ENCODE assay signal across 9 cellular contexts in the genomic region with DNA sequence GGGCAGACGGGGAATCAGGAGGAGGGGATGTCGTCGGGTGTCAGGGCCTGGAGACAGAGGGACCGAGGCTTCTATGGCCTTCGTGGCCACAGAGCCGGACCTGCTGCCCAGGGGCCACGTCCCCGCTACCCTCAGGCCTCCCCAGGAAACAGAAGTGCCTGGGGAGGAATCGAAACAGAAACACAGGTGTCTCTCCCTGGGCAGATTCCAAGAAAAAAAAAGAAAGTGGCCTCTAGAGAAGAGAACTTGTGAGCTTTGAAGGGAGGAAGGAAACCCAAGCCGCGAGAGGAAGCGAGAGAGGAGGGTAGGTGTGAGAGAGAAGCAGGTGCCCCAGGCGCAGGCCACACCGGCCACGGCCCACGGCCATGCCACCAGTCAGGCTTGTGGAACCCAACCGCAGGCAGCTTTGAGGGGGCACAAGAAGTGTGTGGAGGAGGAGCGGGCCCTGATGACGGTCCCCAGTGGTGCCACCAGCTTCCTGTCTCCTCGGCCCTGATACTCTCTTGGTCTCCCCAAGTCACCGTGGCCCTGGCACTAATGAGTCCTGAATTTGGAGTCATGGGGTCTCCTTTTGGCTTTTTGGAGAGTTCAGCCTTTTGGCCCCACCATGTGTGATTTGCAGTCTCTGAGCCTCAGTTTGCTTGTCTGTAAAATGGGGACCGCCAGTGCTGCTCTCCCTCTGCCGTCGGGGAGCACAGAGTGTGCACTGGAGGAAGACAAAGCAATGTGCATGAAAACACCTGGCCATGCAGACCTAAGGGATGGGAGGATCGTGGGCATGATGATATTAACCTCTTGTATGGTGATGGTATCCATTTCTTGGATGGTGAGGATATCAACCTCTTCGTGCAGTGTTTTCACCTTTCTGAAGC. TPM values are rescaled to one million over a fixed set of nuclear protein-coding genes. Genes with fewer than 3 reads are reported as not detected.
A peak's percentile ranks its signal among the peaks of the same experiment; 100 is the strongest.
DNase-seq lines count a peak whose midpoint lies in the region; ATAC-seq, FAIRE-seq and TF ChIP-seq lines count a peak whose summit lies in the region.
"Had no signal": no experiment of that assay in that cellular context is flagged by ENCODE, and none has a peak within 500 bp of the region (broad histone marks: within the 10 kb centered on the region; RNA-seq: fewer than 3 reads in every experiment).

No MANE protein-coding gene starts in this region.

- in situ Hi-C loops in HepG2 (cut with HindIII; ENCODE audit: extremely low pct_ligation_motif_present, low pct_unique_long_range_greater_than_20kb), result no loop called here

- H3K9me3 ChIP-seq in MM.1S (replicated peaks; ENCODE audit: insufficient read depth, low read length), result no peaks in the 10 kb centered on the region
- no peaks in the 10 kb centered on the region for H3K9me3 ChIP-seq in HepG2 (ENCODE audit: low read length)
- no peaks in the 10 kb centered on the region for H3K9me3 ChIP-seq in right atrium auricular region
- H3K9me3 ChIP-seq in tibial nerve, result no peaks in the 10 kb centered on the region

- 52% methylated on average over 26 of the region's 26 CpGs for WGBS in HepG2 (ENCODE audit: low lambda C conversion rate)
- WGBS in tibial nerve, 2 donors, result 70 to 74% methylated on average over 26 of the region's 26 CpGs

- peak overlapping the region; percentile 12; the same call in 1 of the 2 replicates for H2AFZ ChIP-seq in MM.1S (ENCODE audit: low read length)
- no peak overlapping the region for H2AFZ ChIP-seq in HepG2 (ENCODE audit: low read length)

- peak overlapping the region; percentile 45; the same call in 1 of the 2 replicates for H3K27ac ChIP-seq in MM.1S (ENCODE audit: low read length)
- H3K27ac ChIP-seq in HepG2 (ENCODE audit: extremely low read length, insufficient read depth, low read length), result no peak overlapping the region
- H3K27ac ChIP-seq in right atrium auricular region, result no peak overlapping the region
- H3K27ac ChIP-seq in tibial nerve, result no peak overlapping the region

- no peaks in the 10 kb centered on the region for H3K9me3 Mint-ChIP-seq in stimulated activated naive CD8-positive, alpha-beta T cell treated with anti-CD3 and anti-CD28 coated beads, Interleukin-15, Interleukin-2, amounts not matched to agents 100 ng/mL and 50 ng/mL, for 24 hours

- no TSS peak for BruUV-seq in HepG2 (replicated peaks; lab: Mats Ljungman, UMichigan)

- H3K4me3 ChIP-seq in MM.1S (ENCODE audit: low read length), result 0 out of 2 replicates have a peak overlapping the region, but pooled peaks have one; percentile 6
- no peak overlapping the region for H3K4me3 ChIP-seq in HepG2 (replicated peaks in 1 of 3; ENCODE audit: insufficient read depth in 1 of 3, low read depth in 2 of 3, low read length in 3 of 3)
- H3K4me3 ChIP-seq in right atrium auricular region, result no peak overlapping the region
- no peak overlapping the region for H3K4me3 ChIP-seq in tibial nerve

- H4K20me1 ChIP-seq in MM.1S (ENCODE audit: insufficient read depth, low read length) (no peaks in the 10 kb centered on the region), HepG2 (ENCODE audit: insufficient read depth, low read length) (no peaks in the 10 kb centered on the region)

- H3K79me2 ChIP-seq in MM.1S (ENCODE audit: low read length) (no peaks in the 10 kb centered on the region), HepG2 (ENCODE audit: insufficient read depth, low read length) (no peaks in the 10 kb centered on the region)

- CTCF ChIA-PET in HepG2 (lab: Yijun Ruan, JAX; ENCODE audit: low intra/inter-chr PET ratio, low total read pairs), result no interaction called here

- H3K4me2 ChIP-seq in MM.1S (ENCODE audit: low read depth, low read length) (peak overlapping the region; percentile 54), HepG2 (ENCODE audit: low read depth, low read length) (0 out of 2 replicates have a peak overlapping the region, but pooled peaks have one; percentile 2)

- no peaks in the 10 kb centered on the region for H3K36me3 Mint-ChIP-seq in stimulated activated naive CD8-positive, alpha-beta T cell treated with anti-CD3 and anti-CD28 coated beads, Interleukin-15, Interleukin-2, amounts not matched to agents 100 ng/mL and 50 ng/mL, for 24 hours (ENCODE audit: low read depth)

- H3K4me1 Mint-ChIP-seq in stimulated activated naive CD8-positive, alpha-beta T cell treated with anti-CD3 and anti-CD28 coated beads, Interleukin-15, Interleukin-2, amounts not matched to agents 100 ng/mL and 50 ng/mL, for 24 hours (ENCODE audit: low read depth), result peaks cover 63% of the 10 kb centered on the region

- no peak for TF ChIP-seq RAD21 in HepG2 (CRISPR knock-in tag; IDR thresholded peaks at IDR 0.05)

- H3K27me3 ChIP-seq in MM.1S (replicated peaks; ENCODE audit: insufficient read depth, low read length) (peaks cover 22% of the 10 kb centered on the region), HepG2 (ENCODE audit: control insufficient read depth in 1 of 2, insufficient read depth in 2 of 2, low read length in 2 of 2) (peaks cover 5 to 39% of the 10 kb centered on the region in 2 experiments; a peak in 4 of 5 replicates), right atrium auricular region (no peaks in the 10 kb centered on the region), tibial nerve (no peaks in the 10 kb centered on the region)

- TF ChIP-seq CTCF in MM.1S (IDR thresholded peaks at IDR 0.05; ENCODE audit: low read length) (no peak), HepG2 (CRISPR knock-in tag; IDR thresholded peaks at IDR 0.05) (no peak), right atrium auricular region (IDR thresholded peaks at IDR 0.05) (no peak), tibial nerve (IDR thresholded peaks at IDR 0.05) (no peak)

- H3K9me2 ChIP-seq in MM.1S (replicated peaks; ENCODE audit: insufficient read depth, low read length), result no peaks in the 10 kb centered on the region

- TF ChIP-seq EP300 in HepG2 (IDR thresholded peaks at IDR 0.05; ENCODE audit: low read depth in 2 of 2, low read length in 2 of 2) (no peak), HepG2 (CRISPR knock-in tag; IDR thresholded peaks at IDR 0.05; ENCODE audit: borderline replicate concordance) (no peak), tibial nerve (IDR thresholded peaks at IDR 0.05) (no peak)

- no peak for ATAC-seq in HepG2

- H3K9ac ChIP-seq in MM.1S (ENCODE audit: low read length) (no peak overlapping the region), HepG2 (ENCODE audit: insufficient read depth, low read depth, low read length) (no peak overlapping the region)

- H3K27me3 Mint-ChIP-seq in stimulated activated naive CD8-positive, alpha-beta T cell treated with anti-CD3 and anti-CD28 coated beads, Interleukin-15, Interleukin-2, amounts not matched to agents 100 ng/mL and 50 ng/mL, for 24 hours, result no peaks in the 10 kb centered on the region

- peak overlapping the region; percentile 89 for H3K27ac Mint-ChIP-seq in stimulated activated naive CD8-positive, alpha-beta T cell treated with anti-CD3 and anti-CD28 coated beads, Interleukin-15, Interleukin-2, amounts not matched to agents 100 ng/mL and 50 ng/mL, for 24 hours

- no peak for TF ChIP-seq POLR2A in HepG2 (IDR thresholded peaks at IDR 0.05; ENCODE audit: insufficient read depth in 1 of 2, low read depth in 2 of 2, low read length in 2 of 2)
- no peak for TF ChIP-seq POLR2A in tibial nerve (IDR thresholded peaks at IDR 0.05)

- H3K4me1 ChIP-seq in MM.1S (ENCODE audit: low read length) (peaks cover 45% of the 10 kb centered on the region), HepG2 (ENCODE audit: insufficient read depth, low read length) (peaks cover 56% of the 10 kb centered on the region), right atrium auricular region (no peaks in the 10 kb centered on the region), tibial nerve (peaks cover 0 to 11% (median 0%) of the 10 kb centered on the region in 4 donors)

- POLR2A ChIA-PET in HepG2 (lab: Yijun Ruan, JAX), result interaction anchor here (1.5 kb wide), 1 partner anchor 13 kb away, joined by 4 read pairs; no protein-coding TSS in a partner anchor

- peaks cover 23% of the 10 kb centered on the region for H3F3A ChIP-seq in MM.1S (ENCODE audit: insufficient read depth, low read length)

- DNase-seq in MM.1S (peak; percentile 81), HepG2 (ENCODE audit: low spot score) (no peak), right atrium auricular region (ENCODE audit: low spot score) (no peak), tibial nerve (ENCODE audit: low spot score in 2 of 2) (no peak), SKM-1 treated with dmso at 0.1 percent for 144 hours (lab: John Stamatoyannopoulos, UW; ENCODE audit: unreplicated experiment) (no peak)
- peak; percentile 79 for DNase-seq in activated CD8-positive, alpha-beta memory T cell treated with anti-CD3 and anti-CD28 coated beads, Interleukin-2, amount 50 U/mL, for 48 hours
- DNase-seq: right cardiac atrium had no signal

- H3K4me3 Mint-ChIP-seq in stimulated activated naive CD8-positive, alpha-beta T cell treated with anti-CD3 and anti-CD28 coated beads, Interleukin-15, Interleukin-2, amounts not matched to agents 100 ng/mL and 50 ng/mL, for 24 hours, result peak overlapping the region; percentile 43

- intact Hi-C loops in HepG2 (cut with micrococcal nuclease; ENCODE audit: unreplicated experiment), result no loop called here

- H3K36me3 ChIP-seq in MM.1S (replicated peaks; ENCODE audit: insufficient read depth, low read length), result no peaks in the 10 kb centered on the region
- H3K36me3 ChIP-seq in HepG2 (replicated peaks in 1 of 2; ENCODE audit: control insufficient read depth in 1 of 2, insufficient read depth in 2 of 2, low read length in 2 of 2), result no peaks in the 10 kb centered on the region
- H3K36me3 ChIP-seq in right atrium auricular region, result no peaks in the 10 kb centered on the region
- no peaks in the 10 kb centered on the region for H3K36me3 ChIP-seq in tibial nerve

- FAIRE-seq in HepG2 (lab: Jason Lieb, UNC), result no peak
- FAIRE-seq: colon had no signal

RNA-seq across cellular contexts. Expression of a gene that starts 25.2 kb away (rescaled TPM):
- total RNA-seq in HepG2 (2016; rRNA removed; fragmentation: Illumina TruSeq; extraction: Trizol), result 1.5 and 3.6 TPM in 2 replicates
- total RNA-seq in HepG2 (2016; cell fraction: cytosol; rRNA removed; fragmentation: Illumina TruSeq; extraction: Trizol; ENCODE audit: low read depth), result 0.53 and 1.6 TPM in 2 replicates
- 1.7 and 3.2 TPM in 2 replicates for total RNA-seq in HepG2 (2016; cell fraction: insoluble cytoplasmic fraction; rRNA removed; fragmentation: Illumina TruSeq; extraction: Trizol)
- total RNA-seq in HepG2 (2016; cell fraction: membrane; rRNA removed; fragmentation: Illumina TruSeq; extraction: Trizol), result 2.6 TPM in 2 replicates
- 5.2 and 5.5 TPM in 2 replicates for total RNA-seq in HepG2 (2016; cell fraction: nucleus; rRNA removed; fragmentation: Illumina TruSeq; extraction: Trizol)
- 8.5 and 12.1 TPM in 2 replicates for polyA plus RNA-seq in HepG2 (2011; rRNA removed)
- 3.0 and 4.2 TPM in 2 replicates for polyA plus RNA-seq in HepG2 (2011; cell fraction: cytosol; rRNA removed)
- 48.8 and 59.2 TPM in 2 replicates for polyA plus RNA-seq in HepG2 (2011; cell fraction: nucleus; rRNA removed)
- 1.4 and 5.2 TPM in 2 replicates for polyA plus RNA-seq in HepG2 (2012)
- polyA plus RNA-seq in HepG2 (2016; cell fraction: cytosol; fragmentation: Illumina TruSeq; extraction: Trizol; ENCODE audit: low read depth), result 0.17 and 0.26 TPM in 2 replicates
- polyA plus RNA-seq in HepG2 (2016; cell fraction: insoluble cytoplasmic fraction; fragmentation: Illumina TruSeq; extraction: Trizol; ENCODE audit: low read depth), result 1.1 and 1.3 TPM in 2 replicates
- polyA plus RNA-seq in HepG2 (2016; cell fraction: membrane; fragmentation: Illumina TruSeq; extraction: Trizol; ENCODE audit: low read depth), result 0.64 and 0.93 TPM in 2 replicates
- polyA plus RNA-seq in HepG2 (2016; cell fraction: nucleus; fragmentation: Illumina TruSeq; extraction: Trizol; ENCODE audit: insufficient read depth, low read depth), result 13.6 and 20.3 TPM in 2 replicates
- polyA minus RNA-seq in HepG2 (2011; rRNA and poly(A)+ RNA removed; ENCODE audit: low replicate concordance), result 11.5 and 35.1 TPM in 2 replicates
- polyA minus RNA-seq in HepG2 (2011; cell fraction: cytosol; rRNA and poly(A)+ RNA removed), result 3.8 and 5.5 TPM in 2 replicates
- polyA minus RNA-seq in HepG2 (2011; cell fraction: nucleus; rRNA and poly(A)+ RNA removed), result 4.1 and 7.1 TPM in 2 replicates
- 1 to 10 TPM in 1 of 2 donors, under 1 TPM in 1; 0.79 to 8.9 TPM for total RNA-seq in right atrium auricular region
- total RNA-seq in tibial nerve, result under 1 TPM; 0.30 to 0.84 (median 0.72) TPM

RNA-seq across cellular contexts. Expression of a gene that starts 45.3 kb away (rescaled TPM):
- total RNA-seq in HepG2 (2016; rRNA removed; fragmentation: Illumina TruSeq; extraction: Trizol), result not detected in 2 replicates
- total RNA-seq in HepG2 (2016; cell fraction: cytosol; rRNA removed; fragmentation: Illumina TruSeq; extraction: Trizol; ENCODE audit: low read depth), result not detected in 2 replicates
- total RNA-seq in HepG2 (2016; cell fraction: insoluble cytoplasmic fraction; rRNA removed; fragmentation: Illumina TruSeq; extraction: Trizol), result not detected in 2 replicates
- not detected in 2 replicates for total RNA-seq in HepG2 (2016; cell fraction: membrane; rRNA removed; fragmentation: Illumina TruSeq; extraction: Trizol)
- total RNA-seq in HepG2 (2016; cell fraction: nucleus; rRNA removed; fragmentation: Illumina TruSeq; extraction: Trizol), result not detected in 2 replicates
- polyA plus RNA-seq in HepG2 (2011; rRNA removed), result 0.07 TPM in 1 of 2 replicates, not detected in the other
- polyA plus RNA-seq in HepG2 (2011; cell fraction: cytosol; rRNA removed), result 0.05 TPM in 1 of 2 replicates, not detected in the other
- polyA plus RNA-seq in HepG2 (2011; cell fraction: nucleus; rRNA removed), result not detected in 2 replicates
- 0.07 TPM in 1 of 2 replicates, not detected in the other for polyA plus RNA-seq in HepG2 (2012)
- not detected in 2 replicates for polyA plus RNA-seq in HepG2 (2016; cell fraction: cytosol; fragmentation: Illumina TruSeq; extraction: Trizol; ENCODE audit: low read depth)
- polyA plus RNA-seq in HepG2 (2016; cell fraction: insoluble cytoplasmic fraction; fragmentation: Illumina TruSeq; extraction: Trizol; ENCODE audit: low read depth), result not detected in 2 replicates
- polyA plus RNA-seq in HepG2 (2016; cell fraction: membrane; fragmentation: Illumina TruSeq; extraction: Trizol; ENCODE audit: low read depth), result not detected in 2 replicates
- polyA plus RNA-seq in HepG2 (2016; cell fraction: nucleus; fragmentation: Illumina TruSeq; extraction: Trizol; ENCODE audit: insufficient read depth, low read depth), result not detected in 2 replicates
- polyA minus RNA-seq in HepG2 (2011; rRNA and poly(A)+ RNA removed; ENCODE audit: low replicate concordance), result not detected in 2 replicates
- not detected in 2 replicates for polyA minus RNA-seq in HepG2 (2011; cell fraction: cytosol; rRNA and poly(A)+ RNA removed)
- not detected in 2 replicates for polyA minus RNA-seq in HepG2 (2011; cell fraction: nucleus; rRNA and poly(A)+ RNA removed)
- 1 to 10 TPM in 1 of 2 donors, under 1 TPM in 1; 0.63 to 1.6 TPM for total RNA-seq in right atrium auricular region
- total RNA-seq in tibial nerve, result 10 to 100 TPM in 1 of 4 donors, 1 to 10 TPM in 3; 1.4 to 19.7 (median 4.2) TPM

Comparison
In these comparisons a context has a peak if more than half of its experiments do, and no peak if none do; other contexts are left out.
1. DNase-seq: peak in MM.1S (single experiment) and activated CD8-positive, alpha-beta memory T cell treated with anti-CD3 and anti-CD28 coated beads, Interleukin-2, amount 50 U/mL, for 48 hours (single experiment); none in HepG2 (single experiment), right atrium auricular region (single experiment), tibial nerve (0 of 2) and SKM-1 treated with dmso at 0.1 percent for 144 hours (single experiment).